33 cellular contexts compared by ENCODE assay signal in genomic region chr16:25748099-25748654, GRCh38. TPM values are rescaled to one million over a fixed set of nuclear protein-coding genes. Genes with fewer than 3 reads are reported as not detected.
"Had no signal": no experiment of that assay in that cellular context is flagged by ENCODE, and none has a peak within 500 bp of the region (broad histone marks: within the 10 kb centered on the region; RNA-seq: fewer than 3 reads in every experiment).

No MANE protein-coding gene starts in this region.

- H3K9me3 ChIP-seq: MG63 had no signal

- H3K36me3 ChIP-seq: MG63 had no signal

- H3K9ac ChIP-seq: KMS-11 had no signal

- H3K27ac ChIP-seq: KMS-11 had no signal

- DNase-seq: Karpas-422, Kasumi-1, MG63, MM.1S, NCI-H1048, NCI-H1092, NCI-H1092 treated with DMSO at 0.1 percent for 48 hours, NCI-H1105, NCI-H1105 treated with DMSO at 0.1 percent for 48 hours, NCI-H1417 treated with DMSO at 0.1 percent for 48 hours, NCI-H1436, NCI-H1436 treated with DMSO at 0.1 percent for 48 hours, NCI-H146, NCI-H1694, NCI-H1694 treated with DMSO at 0.1 percent for 48 hours, NCI-H1930, NCI-H2029, NCI-H2029 treated with DMSO at 0.1 percent for 48 hours, NCI-H2081, NCI-H2081 treated with DMSO at 0.1 percent for 48 hours, NCI-H2107, NCI-H2171, NCI-H2171 treated with DMSO at 0.1 percent for 48 hours, NCI-H2227 treated with DMSO at 0.1 percent for 48 hours, NCI-H226, NCI-H345, NCI-H446, NCI-H446 treated with DMSO at 0.1 percent for 48 hours had no signal

- H3K4me2 ChIP-seq: KMS-11 had no signal

- H3K27me3 ChIP-seq: MG63 had no signal

- H3K4me3 ChIP-seq: MG63 had no signal

RNA-seq across cellular contexts. Expression of gene HS3ST4, which starts 56.4 kb away (rescaled TPM):
- total RNA-seq: LHCN-M2, M059J, MCF 10A, NCI-H460 had no signal
